ENCODE assay signal across 8 cellular contexts in the genomic region with DNA sequence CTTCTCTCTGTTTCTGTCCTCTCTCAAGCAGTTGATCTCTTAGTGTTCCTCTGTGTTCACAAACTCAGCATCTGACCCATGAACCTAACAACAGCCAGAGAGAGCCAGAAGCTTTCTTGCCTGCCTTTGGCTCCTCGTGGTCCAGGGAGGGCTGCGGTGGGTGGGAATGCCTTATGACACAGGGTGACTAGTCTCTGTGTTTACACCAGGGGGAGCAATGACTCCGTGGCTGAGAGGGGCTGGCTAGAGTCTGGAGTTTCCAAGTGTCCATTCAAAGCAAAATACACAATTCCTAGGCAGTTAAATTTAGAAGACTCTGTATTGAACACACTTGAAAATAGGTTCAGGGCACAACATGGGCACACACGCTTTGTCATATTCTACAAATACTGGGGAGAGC.
DNase-seq lines count a peak whose midpoint lies in the region; ATAC-seq and TF ChIP-seq lines count a peak whose summit lies in the region.

No MANE protein-coding gene starts in this region.

- no peak for TF ChIP-seq CTCF in GM20000 (IDR thresholded peaks at IDR 0.05; ENCODE audit: extremely low read depth, missing control alignments)

- ATAC-seq in GM21723 (IDR thresholded peaks at IDR 0.05; ENCODE audit: unreplicated experiment), result no peak

- DNase-seq in DMS114 treated with DMSO at 0.1 percent for 48 hours (lab: John Stamatoyannopoulos, UW; ENCODE audit: unreplicated experiment), result peak; percentile 7
- peak; percentile 46 for DNase-seq in GM20000 (ENCODE audit: low spot score)
- DNase-seq in NCI-H2227 (lab: John Stamatoyannopoulos, UW; ENCODE audit: unreplicated experiment), result peak; percentile 4
- DNase-seq in dedifferentiated amniotic fluid mesenchymal stem cell (ENCODE audit: extremely low spot score), result peak; percentile 28
- DNase-seq in lung microvascular endothelial cell (ENCODE audit: low read depth in 2 of 2), result peak; percentile 37 to 60
- DNase-seq in NOMO-1 (lab: John Stamatoyannopoulos, UW; ENCODE audit: unreplicated experiment in 2 of 2), result no peak
- no peak for DNase-seq in activated CD4-positive, alpha-beta T cell treated with anti-CD3 and anti-CD28 coated beads for 1 hour

Comparison
In these comparisons a context has a peak if more than half of its experiments do, and no peak if none do; other contexts are left out.
1. DNase-seq: peak in DMS114 treated with DMSO at 0.1 percent for 48 hours (single experiment), GM20000 (single experiment), NCI-H2227 (single experiment), dedifferentiated amniotic fluid mesenchymal stem cell (single experiment) and lung microvascular endothelial cell (2 of 2); none in NOMO-1 (0 of 2) and activated CD4-positive, alpha-beta T cell treated with anti-CD3 and anti-CD28 coated beads for 1 hour (single experiment).